8 cellular contexts compared by ENCODE assay signal in the genomic region with DNA sequence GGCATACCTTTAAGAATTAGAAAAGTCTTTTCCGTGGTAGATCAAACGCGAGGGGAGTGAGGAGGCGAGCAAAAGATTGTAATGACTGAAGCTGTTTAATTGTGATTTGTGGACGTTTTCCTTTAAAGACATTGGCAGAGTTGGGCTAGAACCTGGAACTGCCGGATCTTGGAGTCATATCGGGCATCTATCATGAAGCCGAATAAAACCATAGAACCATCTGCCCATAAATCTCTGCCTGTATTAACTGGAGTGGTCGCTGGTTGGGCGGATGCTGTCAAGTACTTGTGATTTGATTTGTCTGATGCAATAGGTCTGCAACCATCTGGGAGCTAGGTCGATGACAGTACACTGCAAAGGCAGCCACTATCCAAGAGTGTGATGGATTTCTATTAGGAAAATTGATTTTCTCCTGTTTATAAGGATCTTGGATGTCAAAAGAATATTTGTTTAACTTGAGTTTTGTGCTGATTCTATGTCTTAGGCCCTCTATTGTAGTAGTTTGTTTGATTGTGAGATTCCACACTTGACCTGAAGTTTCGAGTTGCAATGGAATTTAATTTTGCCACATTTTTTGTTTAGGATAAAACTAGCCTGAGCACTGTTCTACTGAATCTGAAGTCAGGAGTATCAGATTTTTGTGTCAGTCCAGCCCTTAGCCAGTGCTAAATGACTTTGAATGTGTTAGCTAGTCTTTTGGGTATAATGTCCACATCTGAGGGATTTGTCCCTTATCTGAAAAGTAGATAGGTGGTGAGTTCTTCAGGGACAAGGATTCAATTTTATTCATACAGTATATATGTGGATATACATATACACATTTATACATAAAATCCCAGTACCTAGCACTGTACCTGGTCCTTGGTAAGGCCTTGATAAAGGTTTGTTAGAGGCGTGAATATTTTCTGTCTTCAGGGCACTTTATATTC. TPM values are rescaled to one million over a fixed set of nuclear protein-coding genes. Genes with fewer than 3 reads are reported as not detected.
DNase-seq lines count a peak whose midpoint lies in the region; ATAC-seq, FAIRE-seq and TF ChIP-seq lines count a peak whose summit lies in the region.

No MANE protein-coding gene starts in this region.

- no peak overlapping the region for H3K56ac ChIP-seq in H1 (replicated peaks; ENCODE audit: insufficient read length, low read depth, low read length)

- no peak overlapping the region for H2AK5ac ChIP-seq in H1 (ENCODE audit: low read depth, low read length)

- H3K79me2 ChIP-seq in H1 (ENCODE audit: control insufficient read depth in 1 of 2, insufficient read depth in 2 of 2, low read length in 2 of 2): peaks cover 17 to 55% of the 10 kb centered on the region in 2 experiments

- no peak overlapping the region for H4K91ac ChIP-seq in H1 (replicated peaks; ENCODE audit: insufficient read length, low read length)

- no peaks in the 10 kb centered on the region for H3K9me3 ChIP-seq in H1 (ENCODE audit: insufficient read depth in 2 of 2, low read depth in 1 of 2, low read length in 1 of 2)
- no peaks in the 10 kb centered on the region for H3K9me3 ChIP-seq in subcutaneous abdominal adipose tissue (ENCODE audit: control insufficient read depth in 5 of 5, low read length in 5 of 5)

- DNase-seq in AG10803 (ENCODE audit: low read depth) (peak; percentile 98), NCI-H2196 (lab: John Stamatoyannopoulos, UW; ENCODE audit: unreplicated experiment) (peak; percentile 33), H1 (ENCODE audit: low read depth in 1 of 2, low spot score in 2 of 2) (no peak), mesothelial cell of epicardium (ENCODE audit: low spot score in 2 of 2, unreplicated experiment in 2 of 2) (no peak)
- peak; percentile 46 for DNase-seq in activated CD4-positive, alpha-beta T cell treated with anti-CD3 and anti-CD28 coated beads, Interleukin-2, amount 10 ng/mL, durations not matched to agents 7 days and 5 days

- H3K4me2 ChIP-seq in H1 (ENCODE audit: insufficient read depth in 1 of 2, low read depth in 2 of 2, low read length in 2 of 2): peak overlapping the region; percentile 75 to 84

- no peak for FAIRE-seq in H1 (lab: Jason Lieb, UNC)

- H3K4me1 ChIP-seq in H1 (replicated peaks in 1 of 4; ENCODE audit: control insufficient read depth in 3 of 4, insufficient read depth in 4 of 4, low read length in 3 of 4) (peaks cover 0 to 5% (median 2%) of the 10 kb centered on the region in 4 experiments; a peak in 2 of 7 replicates), subcutaneous abdominal adipose tissue (ENCODE audit: control insufficient read depth in 5 of 5, insufficient read depth in 5 of 5, low read length in 5 of 5) (peaks cover 0 to 22% (median 20%) of the 10 kb centered on the region in 5 donors)

- H3K27ac ChIP-seq in H1 (ENCODE audit: low read depth, low read length) (no peak overlapping the region), subcutaneous abdominal adipose tissue (ENCODE audit: low read depth, low read length) (peak overlapping the region; percentile 92)

- no peak overlapping the region; the same call in 1 of the 2 replicates for H2BK15ac ChIP-seq in H1 (ENCODE audit: low read length)

- H3K23me2 ChIP-seq in H1 (ENCODE audit: low read depth, low read length): peaks cover 11% of the 10 kb centered on the region

- H3K4me3 Mint-ChIP-seq in activated CD4-positive, alpha-beta T cell treated with anti-CD3 and anti-CD28 coated beads, Interleukin-2, amount 10 ng/mL, durations not matched to agents 7 days and 5 days: peak overlapping the region; percentile 97
- peak overlapping the region; percentile 99 for H3K4me3 Mint-ChIP-seq in mesothelial cell of epicardium

- H4K8ac ChIP-seq in H1 (ENCODE audit: extremely low read depth, insufficient read depth, low read length): no peak overlapping the region

- no peak overlapping the region for H4K5ac ChIP-seq in H1 (ENCODE audit: insufficient read length, low read depth, low read length)

- TF ChIP-seq POLR2A in H1 (IDR thresholded peaks at IDR 0.05; ENCODE audit: control extremely low read depth in 1 of 2, low read depth in 2 of 2, low read length in 2 of 2): no peak

- H3K9ac ChIP-seq in H1 (replicated peaks in 1 of 4; ENCODE audit: extremely low read depth in 1 of 4, low read depth in 3 of 4, low read length in 3 of 4) (peak overlapping the region; percentile 64 to 94 (median 82)), subcutaneous abdominal adipose tissue (ENCODE audit: low read length in 5 of 5) (peak overlapping the region; percentile 91 to 95 (median 93))

- no peak overlapping the region; the same call in 1 of the 2 replicates for H3K18ac ChIP-seq in H1 (ENCODE audit: extremely low read depth, low read length)

- peaks cover 37% of the 10 kb centered on the region for H3K36me3 Mint-ChIP-seq in activated CD4-positive, alpha-beta T cell treated with anti-CD3 and anti-CD28 coated beads, Interleukin-2, amount 10 ng/mL, durations not matched to agents 7 days and 5 days (ENCODE audit: low read depth)
- peaks cover 8% of the 10 kb centered on the region for H3K36me3 Mint-ChIP-seq in mesothelial cell of epicardium

- peaks cover 7% of the 10 kb centered on the region for H3K79me1 ChIP-seq in H1 (ENCODE audit: low read depth, low read length)

- 26% methylated on average over 13 of the region's 13 CpGs; no CpG with 5 or more reads in 1 of the 2 experiments for WGBS in H1 (ENCODE audit: extremely low coverage in 1 of 2, insufficient coverage in 1 of 2, insufficient read length in 1 of 2, insufficient replicate concordance in 2 of 2, low coverage in 1 of 2, low lambda C conversion rate in 2 of 2, missing lambda C conversion rate in 1 of 2), 2 experiments

- ATAC-seq in GM21786 (IDR thresholded peaks at IDR 0.05; ENCODE audit: unreplicated experiment): peak; percentile 47
- no peak for ATAC-seq in GM21423 (IDR thresholded peaks at IDR 0.05; ENCODE audit: unreplicated experiment)

- no peak for TF ChIP-seq RAD21 in H1 (IDR thresholded peaks at IDR 0.05 in 1 of 2, conservative IDR thresholded peaks at IDR 0.05 in 1 of 2; ENCODE audit: low read depth in 2 of 2, low read length in 2 of 2)

- H4K20me1 ChIP-seq in H1 (replicated peaks in 1 of 2; ENCODE audit: control insufficient read depth in 1 of 2, insufficient read depth in 2 of 2, low read length in 2 of 2): peaks cover 0 to 4% of the 10 kb centered on the region in 2 experiments

- H3K27me3 Mint-ChIP-seq in activated CD4-positive, alpha-beta T cell treated with anti-CD3 and anti-CD28 coated beads, Interleukin-2, amount 10 ng/mL, durations not matched to agents 7 days and 5 days: no peaks in the 10 kb centered on the region
- H3K27me3 Mint-ChIP-seq in mesothelial cell of epicardium (ENCODE audit: low read depth): no peaks in the 10 kb centered on the region

- H2BK120ac ChIP-seq in H1 (replicated peaks; ENCODE audit: low read depth, low read length): no peak overlapping the region

- H2BK12ac ChIP-seq in H1 (ENCODE audit: low read depth, low read length): peak overlapping the region; percentile 44; the same call in 1 of the 2 replicates

- H3K4ac ChIP-seq in H1 (replicated peaks; ENCODE audit: insufficient read length, low read depth, low read length): no peak overlapping the region

- no peak overlapping the region for H3K23ac ChIP-seq in H1 (ENCODE audit: insufficient read length)

- H2BK20ac ChIP-seq in H1 (ENCODE audit: low read length): no peak overlapping the region

- TF ChIP-seq EP300 in H1 (IDR thresholded peaks at IDR 0.05; ENCODE audit: borderline replicate concordance in 1 of 2, low read depth in 2 of 2, low read length in 2 of 2): no peak

- H3K27me3 ChIP-seq in H1 (replicated peaks in 1 of 4; ENCODE audit: control insufficient read depth in 3 of 4, extremely low read depth in 1 of 4, insufficient read depth in 3 of 4, low read length in 3 of 4): no peaks in the 10 kb centered on the region
- H3K27me3 ChIP-seq in subcutaneous abdominal adipose tissue (ENCODE audit: control insufficient read depth in 5 of 5, insufficient read depth in 4 of 5, low read length in 5 of 5): no peaks in the 10 kb centered on the region

- H3K4me1 Mint-ChIP-seq in activated CD4-positive, alpha-beta T cell treated with anti-CD3 and anti-CD28 coated beads, Interleukin-2, amount 10 ng/mL, durations not matched to agents 7 days and 5 days: peaks cover 35% of the 10 kb centered on the region
- H3K4me1 Mint-ChIP-seq in mesothelial cell of epicardium: peaks cover 17% of the 10 kb centered on the region

- H2BK5ac ChIP-seq in H1 (ENCODE audit: low read depth, low read length): peak overlapping the region; percentile 93

- POLR2A ChIA-PET in activated CD4-positive, alpha-beta T cell treated with anti-CD3 and anti-CD28 coated beads, Interleukin-2, amount 10 ng/mL, durations not matched to agents 7 days and 5 days (lab: Charles Lee): interaction anchor here (0.7 kb wide), 1 partner anchor 16 kb away, joined by 3 read pairs; no protein-coding TSS in a partner anchor
- POLR2A ChIA-PET in H1 (lab: Charles Lee; ENCODE audit: partially characterized antibody): interaction anchor here (0.8 to 4.6 kb wide), 21 partner anchors 9 to 125 kb away, joined by 3 to 45 read pairs (median 5); partner anchors contain the start of genes CELSR2, ELAPOR1, PSRC1 and TMEM167B

- H2AFZ ChIP-seq in H1 (ENCODE audit: low read length): no peak overlapping the region

- H3K14ac ChIP-seq in H1 (ENCODE audit: insufficient read length): no peak overlapping the region

- H3K9me3 Mint-ChIP-seq in activated CD4-positive, alpha-beta T cell treated with anti-CD3 and anti-CD28 coated beads, Interleukin-2, amount 10 ng/mL, durations not matched to agents 7 days and 5 days: no peaks in the 10 kb centered on the region
- H3K9me3 Mint-ChIP-seq in mesothelial cell of epicardium: peaks cover 4% of the 10 kb centered on the region

- H3K4me3 ChIP-seq in AG10803 (ENCODE audit: low read length) (peak overlapping the region; percentile 100), H1 (ENCODE audit: extremely low read depth in 1 of 4, insufficient read depth in 2 of 4, low read depth in 3 of 4, low read length in 4 of 4) (peak overlapping the region; percentile 88 to 99 (median 96)), subcutaneous abdominal adipose tissue (ENCODE audit: low read depth in 1 of 5, low read length in 5 of 5) (peak overlapping the region; percentile 83 to 100 (median 95))

- TF ChIP-seq CTCF in AG10803 (conservative IDR thresholded peaks at IDR 0.05; ENCODE audit: low read length): no peak
- no peak for TF ChIP-seq CTCF in H1 (IDR thresholded peaks at IDR 0.05; ENCODE audit: control extremely low read depth in 1 of 3, insufficient read depth in 1 of 3, low read depth in 1 of 3, low read length in 3 of 3)
- TF ChIP-seq CTCF in mesothelial cell of epicardium (IDR thresholded peaks at IDR 0.05; ENCODE audit: unreplicated experiment): no peak

- CTCF ChIA-PET in activated CD4-positive, alpha-beta T cell treated with anti-CD3 and anti-CD28 coated beads, Interleukin-2, amount 10 ng/mL, durations not matched to agents 7 days and 5 days (lab: Charles Lee): interaction anchor here (0.5 to 2.2 kb wide), 10 partner anchors 8 to 1282 kb away, joined by 3 to 10 read pairs (median 4); no protein-coding TSS in a partner anchor
- CTCF ChIA-PET in H1 (lab: Charles Lee; ENCODE audit: partially characterized antibody): interaction anchor here (0.9 to 32.0 kb wide), 6 partner anchors 13 to 114 kb away, joined by 3 to 651 read pairs (median 8); partner anchors contain the start of gene CELSR2

- peak overlapping the region; percentile 95 for H3K27ac Mint-ChIP-seq in activated CD4-positive, alpha-beta T cell treated with anti-CD3 and anti-CD28 coated beads, Interleukin-2, amount 10 ng/mL, durations not matched to agents 7 days and 5 days
- peak overlapping the region; percentile 97 for H3K27ac Mint-ChIP-seq in mesothelial cell of epicardium

- peaks cover 0 to 5% (median 0%) of the 10 kb centered on the region in 4 experiments; a peak in 1 of 8 replicates for H3K36me3 ChIP-seq in H1 (ENCODE audit: control insufficient read depth in 2 of 4, insufficient read depth in 4 of 4, low read length in 3 of 4)
- peaks cover 0 to 2% (median 0%) of the 10 kb centered on the region in 5 donors for H3K36me3 ChIP-seq in subcutaneous abdominal adipose tissue (ENCODE audit: control insufficient read depth in 5 of 5, insufficient read depth in 5 of 5, low read length in 5 of 5)

RNA-seq across cellular contexts. Expression of gene SARS1, which starts 1.2 kb away (rescaled TPM):
- total RNA-seq in activated CD4-positive, alpha-beta T cell treated with anti-CD3 and anti-CD28 coated beads, Interleukin-2, amount 10 ng/mL, durations not matched to agents 7 days and 5 days: 100 to 1,000 TPM; 138 to 140 TPM
- 136 and 146 TPM in 2 replicates for total RNA-seq in H1 (2021; fragmentation: NEBNext Ultra II Directional; extraction: Animal tissue kit (Norgen Biotek cat#: 25700))
- polyA plus RNA-seq in H1 (2011; rRNA removed): 83.1 and 97.1 TPM in 2 replicates
- polyA plus RNA-seq in H1 (2011; cell fraction: cytosol; rRNA removed): 145 TPM
- 134 TPM for polyA plus RNA-seq in H1 (2011; cell fraction: nucleus; rRNA removed)
- 150 to 162 TPM (median 155 TPM) in 4 replicates for polyA plus RNA-seq in H1 (2012, experiment 1 of 2)
- 71.7 TPM for polyA plus RNA-seq in H1 (2012, experiment 2 of 2)
- polyA plus RNA-seq in H1 (2013, experiment 1 of 2): 89.1 TPM
- 87.4 TPM for polyA plus RNA-seq in H1 (2013, experiment 2 of 2)
- polyA minus RNA-seq in H1 (2011; rRNA and poly(A)+ RNA removed): 87.1 and 97.9 TPM in 2 replicates
- 50.2 TPM for polyA minus RNA-seq in H1 (2011; cell fraction: cytosol; rRNA and poly(A)+ RNA removed)
- polyA minus RNA-seq in H1 (2011; cell fraction: nucleus; rRNA and poly(A)+ RNA removed): 67.5 TPM
- total RNA-seq in mesothelial cell of epicardium: 99.0 to 104 TPM (median 99.4 TPM) in 3 replicates

RNA-seq across cellular contexts. Expression of gene CELSR2, which starts 34.4 kb away (rescaled TPM):
- total RNA-seq in activated CD4-positive, alpha-beta T cell treated with anti-CD3 and anti-CD28 coated beads, Interleukin-2, amount 10 ng/mL, durations not matched to agents 7 days and 5 days: 1 to 10 TPM; 5.2 to 5.3 TPM
- total RNA-seq in H1 (2021; fragmentation: NEBNext Ultra II Directional; extraction: Animal tissue kit (Norgen Biotek cat#: 25700)): 27.7 and 28.0 TPM in 2 replicates
- polyA plus RNA-seq in H1 (2011; rRNA removed): 12.0 and 25.9 TPM in 2 replicates
- polyA plus RNA-seq in H1 (2011; cell fraction: cytosol; rRNA removed): 12.4 TPM
- 59.6 TPM for polyA plus RNA-seq in H1 (2011; cell fraction: nucleus; rRNA removed)
- polyA plus RNA-seq in H1 (2012, experiment 1 of 2): 15.3 to 24.5 TPM (median 21.9 TPM) in 4 replicates
- 16.0 TPM for polyA plus RNA-seq in H1 (2012, experiment 2 of 2)
- polyA plus RNA-seq in H1 (2013, experiment 1 of 2): 19.9 TPM
- polyA plus RNA-seq in H1 (2013, experiment 2 of 2): 16.0 TPM
- 37.3 and 50.6 TPM in 2 replicates for polyA minus RNA-seq in H1 (2011; rRNA and poly(A)+ RNA removed)
- 28.1 TPM for polyA minus RNA-seq in H1 (2011; cell fraction: cytosol; rRNA and poly(A)+ RNA removed)
- polyA minus RNA-seq in H1 (2011; cell fraction: nucleus; rRNA and poly(A)+ RNA removed): 39.4 TPM
- 24.9 to 27.1 TPM (median 25.0 TPM) in 3 replicates for total RNA-seq in mesothelial cell of epicardium

Comparison
In these comparisons a context has a peak if more than half of its experiments do, and no peak if none do; other contexts are left out.
1. DNase-seq: peak in AG10803 (single experiment), NCI-H2196 (single experiment) and activated CD4-positive, alpha-beta T cell treated with anti-CD3 and anti-CD28 coated beads, Interleukin-2, amount 10 ng/mL, durations not matched to agents 7 days and 5 days (single experiment); none in H1 (0 of 2) and mesothelial cell of epicardium (0 of 2).
2. Peak in every context shown above with its lines, with median percentiles within 50 percentile points of each other: H3K4me3 ChIP-seq.